In genomic region chr19:1941146-1942077, GRCh38 we compare ENCODE assay signal across 8 cellular contexts. TPM values are rescaled to one million over a fixed set of nuclear protein-coding genes. Genes with fewer than 3 reads are reported as not detected.
DNase-seq lines count a peak whose midpoint lies in the region; ATAC-seq and TF ChIP-seq lines count a peak whose summit lies in the region.

Gene CSNK1G2, plus strand, starts transcription at chr19:1941172. Its CDS starts 28,601 bp downstream, at chr19:1969773.

- peaks cover 39 to 58% (median 52%) of the 10 kb centered on the region in 10 experiments for H3K4me1 ChIP-seq in BLaER1 treated with 17β-estradiol and CSF1 and Interleukin-3, amounts not matched to agents 10 nM and 100 nM
- no peaks in the 10 kb centered on the region for H3K4me1 ChIP-seq in endodermal cell (ENCODE audit: control insufficient read depth, insufficient read depth, low read length)

- peak within 1 kb of the TSS; percentile 86 for H3K4me3 Mint-ChIP-seq in endodermal cell
- H3K4me3 Mint-ChIP-seq in naive B cell: peak within 1 kb of the TSS; percentile 91 to 100 (median 98)

- H3K27me3 ChIP-seq in BLaER1 treated with 17β-estradiol and CSF1 and Interleukin-3, amounts not matched to agents 10 nM and 100 nM: no peaks in the 10 kb centered on the region
- H3K27me3 ChIP-seq in endodermal cell (ENCODE audit: control insufficient read depth, insufficient read depth, low read length, poor library complexity, severe bottlenecking): no peaks in the 10 kb centered on the region

- H3K36me3 Mint-ChIP-seq in endodermal cell (ENCODE audit: low read depth) (peaks cover 4% of the 10 kb centered on the region), naive B cell (no peaks in the 10 kb centered on the region)

- peak within 1 kb of the TSS; percentile 89 to 97 (median 94) for H3K9ac ChIP-seq in BLaER1 treated with 17β-estradiol and CSF1 and Interleukin-3, amounts not matched to agents 10 nM and 100 nM
- H3K9ac ChIP-seq in SK-N-MC (ENCODE audit: insufficient read length) (peak within 1 kb of the TSS; percentile 91), endodermal cell (ENCODE audit: extremely low read depth, low read length, poor library complexity, severe bottlenecking) (peak within 1 kb of the TSS; percentile 81)

- DNase-seq in SK-N-MC (ENCODE audit: low read depth, low spot score): no peak
- DNase-seq in endodermal cell: no peak
- DNase-seq in naive B cell: no peak
- no peak for DNase-seq in OCI-M2 (lab: John Stamatoyannopoulos, UW; ENCODE audit: unreplicated experiment)

- H3K27ac ChIP-seq in BLaER1 treated with 17β-estradiol and CSF1 and Interleukin-3, amounts not matched to agents 10 nM and 100 nM: peak within 1 kb of the TSS; percentile 89 to 97 (median 94)
- H3K27ac ChIP-seq in SK-N-MC (peak within 1 kb of the TSS; percentile 96), endodermal cell (ENCODE audit: low read depth, low read length) (peak within 1 kb of the TSS; percentile 92)

- TF ChIP-seq CTCF in endodermal cell (conservative IDR thresholded peaks at IDR 0.05): no peak

- ATAC-seq in GM21786 (IDR thresholded peaks at IDR 0.05; ENCODE audit: unreplicated experiment) (peak; percentile 43), naive B cell (ENCODE audit: low read depth in 2 of 2) (peak; percentile 16 to 28), HG03108 (IDR thresholded peaks at IDR 0.05; ENCODE audit: unreplicated experiment) (no peak), HG03432 (IDR thresholded peaks at IDR 0.05; ENCODE audit: unreplicated experiment) (no peak)

- no peaks in the 10 kb centered on the region for H3K9me3 ChIP-seq in BLaER1 treated with 17β-estradiol and CSF1 and Interleukin-3, amounts not matched to agents 10 nM and 100 nM (replicated peaks in 1 of 11)
- H3K9me3 ChIP-seq in SK-N-MC (ENCODE audit: low read depth, low read length) (no peaks in the 10 kb centered on the region), endodermal cell (ENCODE audit: control insufficient read depth, low read length) (no peaks in the 10 kb centered on the region)

- H3K4me1 Mint-ChIP-seq in endodermal cell: peaks cover 19% of the 10 kb centered on the region
- H3K4me1 Mint-ChIP-seq in naive B cell: peaks cover 37 to 45% (median 42%) of the 10 kb centered on the region in 3 donors

- peaks cover 36 to 47% (median 44%) of the 10 kb centered on the region in 11 experiments for H4K20me1 ChIP-seq in BLaER1 treated with 17β-estradiol and CSF1 and Interleukin-3, amounts not matched to agents 10 nM and 100 nM

- H3K36me3 ChIP-seq in BLaER1 treated with 17β-estradiol and CSF1 and Interleukin-3, amounts not matched to agents 10 nM and 100 nM: no peaks in the 10 kb centered on the region
- H3K36me3 ChIP-seq in SK-N-MC (ENCODE audit: insufficient read depth, low read length): no peaks in the 10 kb centered on the region
- no peaks in the 10 kb centered on the region for H3K36me3 ChIP-seq in endodermal cell (ENCODE audit: control insufficient read depth, insufficient read depth, low read length)

- WGBS in endodermal cell (ENCODE audit: insufficient coverage in 1 of 2, insufficient read length in 1 of 2), 2 experiments: 0% methylated on average over 38 to 97 of the region's 97 CpGs

- peak within 1 kb of the TSS; percentile 68 to 87 (median 75) for H3K4me3 ChIP-seq in BLaER1 treated with 17β-estradiol and CSF1 and Interleukin-3, amounts not matched to agents 10 nM and 100 nM
- H3K4me3 ChIP-seq in SK-N-MC (peak within 1 kb of the TSS; percentile 95), endodermal cell (ENCODE audit: low read length) (peak within 1 kb of the TSS; percentile 96)

- H3K27ac Mint-ChIP-seq in endodermal cell (peak within 1 kb of the TSS; percentile 96), naive B cell (peak within 1 kb of the TSS; percentile 98 to 100 (median 99))

- H3K9me3 Mint-ChIP-seq in endodermal cell: no peaks in the 10 kb centered on the region
- H3K9me3 Mint-ChIP-seq in naive B cell: no peaks in the 10 kb centered on the region

- peak within 1 kb of the TSS; percentile 94 to 100 (median 98) for H3K4me2 ChIP-seq in BLaER1 treated with 17β-estradiol and CSF1 and Interleukin-3, amounts not matched to agents 10 nM and 100 nM

- H3K27me3 Mint-ChIP-seq in endodermal cell (ENCODE audit: insufficient read depth): no peaks in the 10 kb centered on the region
- H3K27me3 Mint-ChIP-seq in naive B cell: no peaks in the 10 kb centered on the region

RNA-seq across cellular contexts. Expression of gene CSNK1G2, which starts in this region (rescaled TPM):
- total RNA-seq in endodermal cell: 100 to 1,000 TPM; 111 to 112 TPM
- polyA plus RNA-seq in endodermal cell (2013, experiment 1 of 2): 107 TPM
- 98.1 TPM for polyA plus RNA-seq in endodermal cell (2013, experiment 2 of 2)
- 10 to 100 TPM; 17.6 to 40.7 (median 25.1) TPM for polyA plus RNA-seq in naive B cell (ENCODE audit: low read depth in 6 of 6)

Comparison
In these comparisons a context has a peak if more than half of its experiments do, and no peak if none do; other contexts are left out.
1. ATAC-seq: peak in GM21786 (single experiment) and naive B cell (2 of 2); none in HG03108 (single experiment) and HG03432 (single experiment).
2. Peak in every context shown above with its lines, with median percentiles within 50 percentile points of each other: H3K27ac ChIP-seq, H3K4me3 ChIP-seq and H3K9ac ChIP-seq.